In the genomic region with DNA sequence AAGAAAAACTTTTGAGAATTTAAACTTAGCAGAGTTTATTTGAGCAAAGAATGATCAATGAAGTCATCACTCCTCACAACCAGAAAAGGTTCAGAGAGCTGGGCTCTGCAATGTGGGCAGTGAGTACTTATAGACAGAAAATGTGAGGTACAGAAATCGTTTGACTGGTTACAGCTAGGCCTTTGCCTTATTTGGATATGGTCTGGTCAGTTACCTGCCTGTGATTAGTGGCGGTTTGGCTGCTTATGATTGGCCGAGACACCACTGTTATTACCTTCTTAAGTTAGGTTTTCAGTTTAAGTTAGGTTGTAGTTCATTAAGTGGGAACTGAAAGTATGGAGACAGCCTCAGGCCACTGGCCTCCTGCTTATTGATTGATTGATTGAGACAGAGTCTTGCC, we compare ENCODE assay signal across 26 cellular contexts.
"Had no signal": no experiment of that assay in that cellular context is flagged by ENCODE, and none has a peak within 500 bp of the region (broad histone marks: within the 10 kb centered on the region; RNA-seq: fewer than 3 reads in every experiment).

No MANE protein-coding gene starts in this region.

- H3K4me2 ChIP-seq: smooth muscle cell had no signal

- H3K4me3 ChIP-seq: left ventricle myocardium inferior, lung, pancreas, prostate gland, smooth muscle cell, tibial nerve, uterus had no signal

- ATAC-seq: left colon; naive thymus-derived CD4-positive, alpha-beta T cell; natural killer cell treated with Interleukin-12 subunit alpha and Interleukin-12 subunit beta and Interleukin-15 and Interleukin-18, amount 100 ng/mL, for 72 hours; right cardiac atrium; stimulated activated memory B cell treated with anti-CD40 and anti-IgM and Interleukin-4, amounts not matched to agents 10 μg/mL and 1 μg/mL and 100 μg/mL, for 72 hours; stimulated activated naive CD8-positive, alpha-beta T cell treated with anti-CD3 and anti-CD28 coated beads, Interleukin-15, amount 100 ng/mL, for 72 hours had no signal

- DNase-seq: hippocampal formation; immature natural killer cell; kidney; left colon; left ventricle myocardium inferior; mesendoderm; naive thymus-derived CD4-positive, alpha-beta T cell; nucleus accumbens; pancreas; retina; right cardiac atrium; stimulated activated CD4-positive, alpha-beta T cell treated with anti-CD3 and anti-CD28 coated beads, Interleukin-1b, Interleukin-23, amount 100 ng/mL, for 48 hours; stimulated activated CD4-positive, alpha-beta T cell treated with anti-CD3 and anti-CD28 coated beads, Interleukin-2, amount 100 ng/mL, for 48 hours; stimulated activated CD4-positive, alpha-beta T cell treated with anti-CD3 and anti-CD28 coated beads, Interleukin-4, amount 100 ng/mL, for 4 hours; stimulated activated CD8-positive, alpha-beta memory T cell treated with anti-CD3 and anti-CD28 coated beads, Interleukin-4, amount 100 ng/mL, for 48 hours; stimulated activated naive CD4-positive, alpha-beta T cell treated with Interleukin-2 at 50 U/mL for 16 hours; stimulated activated naive CD8-positive, alpha-beta T cell treated with anti-CD3 and anti-CD28 coated beads, Interleukin-15, amount 100 ng/mL, for 72 hours; substantia nigra; uterus had no signal

- H3K27ac ChIP-seq: left ventricle myocardium inferior, pancreas, prostate gland, tibial nerve, uterus had no signal

- H3K27me3 ChIP-seq: pancreas, tibial nerve, uterus had no signal

- H3K4me1 ChIP-seq: prostate gland, uterus had no signal

- FAIRE-seq: islet of Langerhans, kidney, pancreas had no signal

- H3K9me3 ChIP-seq: pancreas, prostate gland, tibial nerve, uterus had no signal

- H3K36me3 ChIP-seq: left ventricle myocardium inferior, pancreas, prostate gland, uterus had no signal
